In the genomic region with DNA sequence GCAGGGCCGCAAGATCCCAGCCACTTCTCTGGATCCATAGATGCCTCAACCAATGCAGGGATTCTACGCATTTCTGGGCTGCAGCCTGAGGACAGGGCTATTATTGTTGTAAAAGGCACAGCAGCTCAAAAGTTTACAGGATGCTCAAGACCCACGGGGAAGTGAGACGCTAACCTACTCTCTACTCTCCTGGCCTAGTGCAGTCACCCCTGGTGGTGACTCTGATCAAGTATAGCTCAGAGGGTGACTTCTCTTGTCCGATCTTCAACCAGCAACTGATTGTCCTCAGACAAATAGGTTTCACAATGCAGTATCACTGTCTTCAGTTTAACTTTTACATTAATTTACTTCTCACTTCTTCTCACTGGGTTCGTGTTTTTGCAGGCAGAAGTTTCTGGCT, we compare ENCODE assay signal across 1 cellular context.
TF ChIP-seq lines count a peak whose summit lies in the region.

No MANE protein-coding gene starts in this region.

TF ChIP-seq in H1, 55 proteins besides CTCF, POLR2A, EP300 and RAD21:
- no peak for TF ChIP-seq RXRA (IDR thresholded peaks at IDR 0.05; ENCODE audit: insufficient read depth, low read depth, low read length)
- no peak for TF ChIP-seq RBBP5 (IDR thresholded peaks at IDR 0.05; ENCODE audit: borderline replicate concordance, low read depth, low read length)
- TF ChIP-seq CHD1 (IDR thresholded peaks at IDR 0.05; ENCODE audit: low read depth, low read length) = no peak
- no peak for TF ChIP-seq RNF2 (IDR thresholded peaks at IDR 0.05; ENCODE audit: borderline replicate concordance, low read depth, low read length, missing control alignments, poor library complexity, severe bottlenecking)
- TF ChIP-seq, protein P1, sequence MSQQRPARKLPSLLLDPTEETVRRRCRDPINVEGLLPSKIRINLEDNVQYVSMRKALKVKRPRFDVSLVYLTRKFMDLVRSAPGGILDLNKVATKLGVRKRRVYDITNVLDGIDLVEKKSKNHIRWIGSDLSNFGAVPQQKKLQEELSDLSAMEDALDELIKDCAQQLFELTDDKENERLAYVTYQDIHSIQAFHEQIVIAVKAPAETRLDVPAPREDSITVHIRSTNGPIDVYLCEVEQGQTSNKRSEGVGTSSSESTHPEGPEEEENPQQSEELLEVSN (IDR thresholded peaks at IDR 0.05) = no peak
- TF ChIP-seq TAF7 (optimal IDR thresholded peaks at IDR 0.05; ENCODE audit: borderline replicate concordance, low read depth, low read length) = no peak
- TF ChIP-seq SIRT6 (IDR thresholded peaks at IDR 0.05; ENCODE audit: low read length) = no peak
- TF ChIP-seq SP2 (IDR thresholded peaks at IDR 0.05; ENCODE audit: low read length) = no peak
- no peak for TF ChIP-seq BRCA1 (IDR thresholded peaks at IDR 0.05; ENCODE audit: low read depth, low read length)
- TF ChIP-seq, protein P2, sequence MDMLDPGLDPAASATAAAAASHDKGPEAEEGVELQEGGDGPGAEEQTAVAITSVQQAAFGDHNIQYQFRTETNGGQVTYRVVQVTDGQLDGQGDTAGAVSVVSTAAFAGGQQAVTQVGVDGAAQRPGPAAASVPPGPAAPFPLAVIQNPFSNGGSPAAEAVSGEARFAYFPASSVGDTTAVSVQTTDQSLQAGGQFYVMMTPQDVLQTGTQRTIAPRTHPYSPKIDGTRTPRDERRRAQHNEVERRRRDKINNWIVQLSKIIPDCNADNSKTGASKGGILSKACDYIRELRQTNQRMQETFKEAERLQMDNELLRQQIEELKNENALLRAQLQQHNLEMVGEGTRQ (IDR thresholded peaks at IDR 0.05; ENCODE audit: low read length) = no peak
- no peak for TF ChIP-seq FOSL1 (IDR thresholded peaks at IDR 0.05; ENCODE audit: insufficient read depth, low read depth, low read length)
- TF ChIP-seq CTBP2 (IDR thresholded peaks at IDR 0.05; ENCODE audit: borderline replicate concordance, insufficient read depth, insufficient read length, low read length) = no peak
- no peak for TF ChIP-seq SP1 (IDR thresholded peaks at IDR 0.05; ENCODE audit: low read depth, low read length)
- TF ChIP-seq HDAC6 (IDR thresholded peaks at IDR 0.05; ENCODE audit: low read depth, low read length) = no peak
- TF ChIP-seq CBX8 (IDR thresholded peaks at IDR 0.05; ENCODE audit: borderline replicate concordance, low read depth, low read length) = no peak
- no peak for TF ChIP-seq NRF1 (IDR thresholded peaks at IDR 0.05; ENCODE audit: low read depth, low read length)
- no peak for TF ChIP-seq GTF2F1 (IDR thresholded peaks at IDR 0.05; ENCODE audit: borderline replicate concordance, low read depth, low read length)
- no peak for TF ChIP-seq SIX5 (IDR thresholded peaks at IDR 0.05; ENCODE audit: low read depth, low read length)
- no peak for TF ChIP-seq SIN3A (conservative IDR thresholded peaks at IDR 0.05 in 1 of 2, IDR thresholded peaks at IDR 0.05 in 1 of 2; ENCODE audit: low read depth in 1 of 2, low read length in 2 of 2)
- no peak for TF ChIP-seq CEBPB (IDR thresholded peaks at IDR 0.05; ENCODE audit: low read depth, low read length)
TF ChIP-seq in H1: peak in this region for 0.
